ENCODE assay signal across 1 cellular context in genomic region chr3:48369685-48370329, GRCh38.
TF ChIP-seq lines count a peak whose summit lies in the region.

No MANE protein-coding gene starts in this region.

TF ChIP-seq in IMR-90, 13 proteins besides CTCF, POLR2A, EP300 and RAD21:
- no peak for TF ChIP-seq MAZ (IDR thresholded peaks at IDR 0.05; ENCODE audit: borderline replicate concordance, low read depth, low read length)
- TF ChIP-seq ELK1 (IDR thresholded peaks at IDR 0.05; ENCODE audit: borderline replicate concordance, low read depth, low read length), result no peak
- no peak for TF ChIP-seq MAFK (IDR thresholded peaks at IDR 0.05; ENCODE audit: low read depth, low read length)
- TF ChIP-seq USF2 (IDR thresholded peaks at IDR 0.05; ENCODE audit: low read depth, low read length), result no peak
- TF ChIP-seq RCOR1 (IDR thresholded peaks at IDR 0.05; ENCODE audit: insufficient replicate concordance, low read length), result no peak
- TF ChIP-seq RFX5 (IDR thresholded peaks at IDR 0.05; ENCODE audit: low read depth, low read length), result no peak
TF ChIP-seq in IMR-90: peak in this region for 0.
